26 cellular contexts compared by ENCODE assay signal in the genomic region with DNA sequence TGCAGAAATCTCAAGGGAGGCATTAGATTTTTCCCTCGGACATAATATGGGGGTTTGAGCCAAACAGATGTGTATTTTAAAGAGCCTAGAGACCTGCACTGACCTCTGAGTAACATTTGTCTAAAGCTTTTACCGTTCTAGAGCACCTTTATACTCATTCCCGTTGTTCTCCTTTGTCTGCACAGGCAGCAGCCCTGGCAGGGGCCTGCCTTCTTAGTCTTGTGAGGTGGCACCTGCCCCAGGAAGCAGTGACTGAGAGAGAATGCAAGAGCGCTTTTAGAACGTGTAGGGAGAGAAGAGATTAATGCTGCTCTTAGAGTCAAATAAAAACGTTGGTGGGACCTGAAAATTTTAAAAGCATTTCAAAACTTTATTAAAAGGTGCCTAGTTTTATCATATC. TPM values are rescaled to one million over a fixed set of nuclear protein-coding genes. Genes with fewer than 3 reads are reported as not detected.
DNase-seq lines count a peak whose midpoint lies in the region; ATAC-seq and TF ChIP-seq lines count a peak whose summit lies in the region.
"Had no signal": no experiment of that assay in that cellular context is flagged by ENCODE, and none has a peak within 500 bp of the region (broad histone marks: within the 10 kb centered on the region; RNA-seq: fewer than 3 reads in every experiment).

No MANE protein-coding gene starts in this region.

- no peaks in the 10 kb centered on the region for H4K20me1 ChIP-seq in BLaER1 treated with 17β-estradiol and CSF1 and Interleukin-3, amounts not matched to agents 10 nM and 100 nM
- no peaks in the 10 kb centered on the region for H4K20me1 ChIP-seq in OCI-LY7 (ENCODE audit: insufficient read depth, low read length)

- H3K9me2 ChIP-seq in OCI-LY7 (ENCODE audit: insufficient read depth, low read length), result no peaks in the 10 kb centered on the region

- CTCF ChIA-PET in OCI-LY7 (lab: Charles Lee; ENCODE audit: unreplicated experiment), result interaction anchor here (1.0 to 1.2 kb wide), 3 partner anchors 14 to 91 kb away, joined by 3 to 7 read pairs (median 3); no protein-coding TSS in a partner anchor

- ATAC-seq in HG03432 (IDR thresholded peaks at IDR 0.05; ENCODE audit: unreplicated experiment) (peak; percentile 47), left colon (peak; percentile 58), HG03175 (IDR thresholded peaks at IDR 0.05; ENCODE audit: unreplicated experiment) (no peak)
- ATAC-seq: heart left ventricle; left lobe of liver; naive thymus-derived CD8-positive, alpha-beta T cell; stimulated activated effector memory CD8-positive, alpha-beta T cell treated with anti-CD3 and anti-CD28 coated beads, Interleukin-12 subunit alpha, Interleukin-12 subunit beta, amount 100 ng/mL, for 72 hours had no signal

- peaks cover 7 to 40% (median 33%) of the 10 kb centered on the region in 10 experiments; a peak in 19 of 20 replicates for H3K4me1 ChIP-seq in BLaER1 treated with 17β-estradiol and CSF1 and Interleukin-3, amounts not matched to agents 10 nM and 100 nM
- H3K4me1 ChIP-seq in OCI-LY7 (ENCODE audit: insufficient read depth, low read length, poor library complexity, severe bottlenecking), result peaks cover 76% of the 10 kb centered on the region

- no peaks in the 10 kb centered on the region for H3K27me3 ChIP-seq in BLaER1 treated with 17β-estradiol and CSF1 and Interleukin-3, amounts not matched to agents 10 nM and 100 nM
- H3K27me3 ChIP-seq: heart left ventricle, SJCRH30, spleen had no signal

- peak overlapping the region in 8 of 11 experiments; percentile 30 to 81 (median 58); a peak in 15 of 22 replicates for H3K4me2 ChIP-seq in BLaER1 treated with 17β-estradiol and CSF1 and Interleukin-3, amounts not matched to agents 10 nM and 100 nM
- peak overlapping the region; percentile 64 for H3K4me2 ChIP-seq in OCI-LY7 (ENCODE audit: low read length)

- DNase-seq in OCI-LY7 (ENCODE audit: low spot score), result peak; percentile 72
- no peak for DNase-seq in left colon
- no peak for DNase-seq in GM13976 (ENCODE audit: low spot score)
- no peak for DNase-seq in NCI-H345 (lab: John Stamatoyannopoulos, UW)
- no peak for DNase-seq in 8988T
- DNase-seq: activated CD4-positive, CD25-positive, alpha-beta regulatory T cell treated with anti-CD3 and anti-CD28 coated beads, Interleukin-2, amount 50 U/mL, for 72 hours; activated CD8-positive, alpha-beta T cell treated with anti-CD3 and anti-CD28 coated beads for 36 hours; activated effector memory CD4-positive, alpha-beta T cell treated with Interleukin-2 at 50 U/mL for 16 hours; activated naive CD8-positive, alpha-beta T cell treated with anti-CD3 and anti-CD28 coated beads, Interleukin-2, amount 10 ng/mL, durations not matched to agents 7 days and 5 days; C1 segment of cervical spinal cord; Calu3; EL; heart left ventricle; KG1; naive thymus-derived CD8-positive, alpha-beta T cell; NCI-H226; retina; spleen; stimulated activated CD4-positive, alpha-beta T cell treated with anti-CD3 and anti-CD28 coated beads, Interleukin-2, amount 100 ng/mL, for 48 hours; T-helper 1 cell had no signal

- intact Hi-C loops in OCI-LY7 (cut with micrococcal nuclease; ENCODE audit: unreplicated experiment) (no loop called here), left colon (cut with DNase I, micrococcal nuclease) (no loop called here)

- no peak overlapping the region for H3K4me3 ChIP-seq in BLaER1 treated with 17β-estradiol and CSF1 and Interleukin-3, amounts not matched to agents 10 nM and 100 nM
- H3K4me3 ChIP-seq in OCI-LY7 (ENCODE audit: low read depth, low read length, poor library complexity, severe bottlenecking), result peak overlapping the region; percentile 24
- H3K4me3 ChIP-seq: heart left ventricle, SJCRH30, spleen had no signal

- no peak overlapping the region for H3K27ac ChIP-seq in BLaER1 treated with 17β-estradiol and CSF1 and Interleukin-3, amounts not matched to agents 10 nM and 100 nM
- peak overlapping the region; percentile 56 for H3K27ac ChIP-seq in OCI-LY7 (ENCODE audit: low read depth, low read length, poor library complexity, severe bottlenecking)
- H3K27ac ChIP-seq: heart left ventricle, SJCRH30, spleen had no signal

- BruUV-seq in OCI-LY7 (replicated peaks; lab: Mats Ljungman, UMichigan), result no TSS peak

- TF ChIP-seq CTCF in OCI-LY7 (conservative IDR thresholded peaks at IDR 0.05; ENCODE audit: low read length), result no peak
- TF ChIP-seq CTCF in GM13976 (IDR thresholded peaks at IDR 0.05; ENCODE audit: borderline replicate concordance, control extremely low read depth, extremely low read depth, insufficient read depth, missing control alignments), result no peak

- H2AFZ ChIP-seq in OCI-LY7 (ENCODE audit: low read length), result peak overlapping the region; percentile 83

- no peak overlapping the region for H3K9ac ChIP-seq in BLaER1 treated with 17β-estradiol and CSF1 and Interleukin-3, amounts not matched to agents 10 nM and 100 nM

- POLR2A ChIA-PET in OCI-LY7 (lab: Charles Lee), result interaction anchor here (1.1 to 5.1 kb wide), 8 partner anchors 8 to 90 kb away, joined by 3 to 42 read pairs (median 6); a partner anchor contains a TSS

- H3K9me3 ChIP-seq in BLaER1 treated with 17β-estradiol and CSF1 and Interleukin-3, amounts not matched to agents 10 nM and 100 nM (replicated peaks in 1 of 11), result peaks cover 5 to 16% (median 8%) of the 10 kb centered on the region in 11 experiments; a peak in 16 of 22 replicates
- peaks cover 13% of the 10 kb centered on the region; the same call in 1 of the 2 replicates for H3K9me3 ChIP-seq in OCI-LY7 (ENCODE audit: low read length)
- H3K9me3 ChIP-seq: SJCRH30 had no signal

- no peaks in the 10 kb centered on the region for H3K79me2 ChIP-seq in OCI-LY7 (ENCODE audit: insufficient read depth, low read depth, low read length)

- no peaks in the 10 kb centered on the region for H3K36me3 ChIP-seq in BLaER1 treated with 17β-estradiol and CSF1 and Interleukin-3, amounts not matched to agents 10 nM and 100 nM
- H3K36me3 ChIP-seq in OCI-LY7 (ENCODE audit: insufficient read depth, low read length), result no peaks in the 10 kb centered on the region; the same call in 1 of the 2 replicates
- H3K36me3 ChIP-seq: heart left ventricle, SJCRH30, spleen had no signal

- in situ Hi-C loops in GM13976 (cut with MboI; ENCODE audit: low sequenced_read_pairs, unreplicated experiment), result no loop called here

RNA-seq across cellular contexts. Expression of a gene that starts 25.6 kb away (rescaled TPM):
- total RNA-seq in OCI-LY7 (2014; rRNA removed; shearing (Covaris generic)), result 54.7 and 57.9 TPM in 2 replicates
- total RNA-seq in OCI-LY7 (2022), result 50.2 and 61.1 TPM in 2 replicates
- 10 to 100 TPM; 14.8 to 14.9 TPM for total RNA-seq in left colon
